16 cellular contexts compared by ENCODE assay signal in the genomic region with DNA sequence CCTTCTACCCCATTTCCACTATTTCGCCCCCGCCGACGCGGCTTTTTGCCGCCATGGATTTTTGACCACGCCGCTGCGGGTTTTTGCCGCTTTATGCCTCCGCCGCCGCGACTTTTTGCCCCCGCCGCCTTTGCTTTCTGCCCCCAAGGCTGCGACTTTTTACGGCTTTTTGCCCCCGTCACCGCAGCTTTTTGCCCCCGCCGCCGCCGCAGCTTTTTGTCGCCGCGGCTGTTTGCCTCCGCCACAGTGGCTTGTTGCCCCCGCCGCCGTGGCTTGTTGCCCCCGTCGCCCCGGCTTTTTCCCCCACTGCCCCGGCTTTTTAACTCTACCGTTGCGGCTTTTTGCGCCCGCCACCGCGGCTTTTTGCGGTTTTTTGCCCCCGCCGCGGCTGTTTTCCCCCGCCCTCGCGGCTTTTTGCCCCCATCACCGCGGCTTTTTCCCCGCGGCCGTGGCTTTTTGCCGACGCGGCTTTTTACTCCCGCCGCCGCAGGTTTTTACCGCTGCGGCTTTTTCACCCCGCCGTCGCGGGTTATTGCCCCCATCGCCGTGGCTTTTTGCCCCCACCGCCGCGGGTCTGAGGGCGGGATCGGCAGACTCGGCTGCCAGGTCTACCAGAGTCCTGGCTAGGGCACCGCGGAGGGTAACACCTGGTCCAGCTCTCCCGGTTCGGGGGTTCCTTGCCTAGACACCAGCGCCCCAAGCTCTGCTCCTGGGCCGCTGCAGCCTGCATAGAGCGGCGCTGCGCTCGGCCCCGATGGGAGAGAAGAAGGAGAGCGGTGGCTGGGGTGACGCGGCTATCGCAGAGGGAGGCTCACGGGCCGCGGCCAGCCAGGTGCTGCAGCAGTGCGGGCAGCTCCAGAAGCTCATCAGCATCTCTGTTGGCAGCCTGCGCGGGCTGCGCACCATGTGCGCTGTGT.
DNase-seq lines count a peak whose midpoint lies in the region; ATAC-seq, FAIRE-seq and TF ChIP-seq lines count a peak whose summit lies in the region.
"Had no signal": no experiment of that assay in that cellular context is flagged by ENCODE, and none has a peak within 500 bp of the region (broad histone marks: within the 10 kb centered on the region; RNA-seq: fewer than 3 reads in every experiment).

No MANE protein-coding gene starts in this region.

- H3K4me3 ChIP-seq in kidney (ENCODE audit: low read length in 2 of 2), result no peak overlapping the region
- no peak overlapping the region for H3K4me3 ChIP-seq in mammary epithelial cell (replicated peaks in 1 of 3; ENCODE audit: insufficient read depth in 1 of 3, low read depth in 2 of 3, low read length in 3 of 3)
- H3K4me3 ChIP-seq: HAP-1, SJCRH30 had no signal

- H3K79me2 ChIP-seq in mammary epithelial cell (ENCODE audit: insufficient read depth, low read length), result no peaks in the 10 kb centered on the region

- intact Hi-C loops in kidney (cut with DNase I) (no loop called here), Calu3 (cut with micrococcal nuclease; ENCODE audit: unreplicated experiment) (no loop called here), mammary epithelial cell (cut with micrococcal nuclease) (no loop called here)

- no peak for FAIRE-seq in kidney (lab: Jason Lieb, UNC)

- ATAC-seq in stimulated activated naive B cell treated with anti-CD40 and anti-IgM and Interleukin-4, amounts not matched to agents 10 μg/mL and 1 μg/mL and 100 μg/mL, for 72 hours (replicated peaks), result no peak

- no peak overlapping the region for H3K9ac ChIP-seq in kidney (ENCODE audit: low read length in 2 of 2)
- H3K9ac ChIP-seq in mammary epithelial cell (ENCODE audit: insufficient read depth, low read length), result no peak overlapping the region

- no peak overlapping the region for H2AFZ ChIP-seq in mammary epithelial cell (ENCODE audit: low read depth, low read length)

- no peaks in the 10 kb centered on the region for H4K20me1 ChIP-seq in mammary epithelial cell (ENCODE audit: insufficient read depth, low read length)

- dilution Hi-C loops in mammary epithelial cell (cut with HindIII; ENCODE audit: low sequenced_read_pairs), result no loop called here

- no peak for TF ChIP-seq CTCF in kidney (IDR thresholded peaks at IDR 0.05; ENCODE audit: borderline replicate concordance, extremely low read depth, insufficient read depth)
- no peak for TF ChIP-seq CTCF in Calu3 (IDR thresholded peaks at IDR 0.05; ENCODE audit: unreplicated experiment)
- TF ChIP-seq CTCF in mammary epithelial cell (conservative IDR thresholded peaks at IDR 0.05 in 1 of 2, IDR thresholded peaks at IDR 0.05 in 1 of 2; ENCODE audit: extremely low read depth in 1 of 2, insufficient read depth in 1 of 2, low read depth in 1 of 2, low read length in 2 of 2), result no peak

- H3K9me3 ChIP-seq in kidney (ENCODE audit: control insufficient read depth in 1 of 2, low read length in 2 of 2) (no peaks in the 10 kb centered on the region), mammary epithelial cell (replicated peaks; ENCODE audit: insufficient read depth, low read length) (peaks cover 11% of the 10 kb centered on the region)
- H3K9me3 ChIP-seq: HAP-1, SJCRH30 had no signal

- H3K4me1 ChIP-seq in kidney (ENCODE audit: control insufficient read depth in 1 of 2, insufficient read depth in 1 of 2, low read depth in 1 of 2, low read length in 2 of 2) (no peaks in the 10 kb centered on the region), mammary epithelial cell (ENCODE audit: insufficient read depth, low read length) (no peaks in the 10 kb centered on the region)
- H3K4me1 ChIP-seq: HAP-1, SJCRH30 had no signal

- H3K36me3 Mint-ChIP-seq in stimulated activated naive B cell treated with anti-CD40 and anti-IgM and Interleukin-4, amounts not matched to agents 10 μg/mL and 1 μg/mL and 100 μg/mL, for 72 hours, result peaks cover 5 to 7% of the 10 kb centered on the region in 2 donors
- H3K36me3 Mint-ChIP-seq in Calu3 (ENCODE audit: insufficient read depth, unreplicated experiment), result peaks cover 6% of the 10 kb centered on the region

- CTCF ChIA-PET in Calu3 (lab: Charles Lee), result no interaction called here
- CTCF ChIA-PET in mammary epithelial cell (lab: Charles Lee; ENCODE audit: low non-redundant PET), result no interaction called here

- no peaks in the 10 kb centered on the region for H3K36me3 ChIP-seq in kidney (ENCODE audit: control insufficient read depth in 1 of 2, insufficient read depth in 2 of 2, low read length in 2 of 2)
- no peaks in the 10 kb centered on the region for H3K36me3 ChIP-seq in mammary epithelial cell (ENCODE audit: insufficient read depth, low read length)
- H3K36me3 ChIP-seq: HAP-1, SJCRH30 had no signal

- peak overlapping the region; percentile 14 for H3K27ac Mint-ChIP-seq in stimulated activated naive B cell treated with anti-CD40 and anti-IgM and Interleukin-4, amounts not matched to agents 10 μg/mL and 1 μg/mL and 100 μg/mL, for 72 hours
- H3K27ac Mint-ChIP-seq in Calu3 (ENCODE audit: unreplicated experiment), result no peak overlapping the region

- H3K4me2 ChIP-seq in mammary epithelial cell (ENCODE audit: insufficient read depth, low read depth, low read length), result no peak overlapping the region

- in situ Hi-C loops in mammary epithelial cell (cut with MboI; ENCODE audit: low sequenced_read_pairs in 2 of 2), result no loop called here

- peaks cover 9% of the 10 kb centered on the region in 2 donors for H3K9me3 Mint-ChIP-seq in stimulated activated naive B cell treated with anti-CD40 and anti-IgM and Interleukin-4, amounts not matched to agents 10 μg/mL and 1 μg/mL and 100 μg/mL, for 72 hours
- H3K9me3 Mint-ChIP-seq in Calu3 (ENCODE audit: low read depth, unreplicated experiment), result peaks cover 9% of the 10 kb centered on the region

- DNase-seq in D341Med (ENCODE audit: low spot score) (peak; percentile 22), NCI-H748 (lab: John Stamatoyannopoulos, UW; ENCODE audit: unreplicated experiment) (peak; percentile 69), kidney (peak; percentile 71), HuH-7.5 (ENCODE audit: low spot score) (no peak), GOT3 (lab: John Stamatoyannopoulos, UW) (no peak), Calu3 (no peak), mammary epithelial cell (no peak)
- no peak for DNase-seq in stimulated activated naive B cell treated with anti-CD40 and anti-IgM and Interleukin-4, amounts not matched to agents 10 μg/mL and 1 μg/mL and 100 μg/mL, for 72 hours
- DNase-seq: EL, NCI-H187, NCI-H446, NCI-H69, SJCRH30 had no signal

- no peaks in the 10 kb centered on the region for H3K4me1 Mint-ChIP-seq in stimulated activated naive B cell treated with anti-CD40 and anti-IgM and Interleukin-4, amounts not matched to agents 10 μg/mL and 1 μg/mL and 100 μg/mL, for 72 hours
- no peaks in the 10 kb centered on the region for H3K4me1 Mint-ChIP-seq in Calu3 (ENCODE audit: low read depth, unreplicated experiment)

- no TSS peak for BruUV-seq in Calu3 (replicated peaks; lab: Mats Ljungman, UMichigan)
- BruUV-seq in mammary epithelial cell (replicated peaks; lab: Mats Ljungman, UMichigan), result no TSS peak

- H3K27ac ChIP-seq in kidney (ENCODE audit: low read depth in 2 of 2, low read length in 2 of 2) (no peak overlapping the region), mammary epithelial cell (ENCODE audit: insufficient read depth, low read depth, low read length) (no peak overlapping the region)
- H3K27ac ChIP-seq: C4-2B, RWPE1, SJCRH30 had no signal

- no peaks in the 10 kb centered on the region for H3K27me3 ChIP-seq in mammary epithelial cell (ENCODE audit: insufficient read depth, low read length)
- H3K27me3 ChIP-seq: SJCRH30 had no signal

- peak overlapping the region in 1 of 2 donors; percentile 58 for H3K4me3 Mint-ChIP-seq in stimulated activated naive B cell treated with anti-CD40 and anti-IgM and Interleukin-4, amounts not matched to agents 10 μg/mL and 1 μg/mL and 100 μg/mL, for 72 hours
- H3K4me3 Mint-ChIP-seq in Calu3 (ENCODE audit: low read depth, unreplicated experiment), result no peak overlapping the region

- peaks cover 5 to 16% of the 10 kb centered on the region in 2 donors for H3K27me3 Mint-ChIP-seq in stimulated activated naive B cell treated with anti-CD40 and anti-IgM and Interleukin-4, amounts not matched to agents 10 μg/mL and 1 μg/mL and 100 μg/mL, for 72 hours
- no peaks in the 10 kb centered on the region for H3K27me3 Mint-ChIP-seq in Calu3 (ENCODE audit: unreplicated experiment)

- WGBS in mammary epithelial cell (ENCODE audit: low coverage, missing lambda C conversion rate), result 60% methylated on average over 14 of the region's 96 CpGs

Comparison
In these comparisons a context has a peak if more than half of its experiments do, and no peak if none do; other contexts are left out.
1. DNase-seq: peak in D341Med (single experiment), NCI-H748 (single experiment) and kidney (single experiment); none in stimulated activated naive B cell treated with anti-CD40 and anti-IgM and Interleukin-4, amounts not matched to agents 10 μg/mL and 1 μg/mL and 100 μg/mL, for 72 hours (single experiment), HuH-7.5 (single experiment), GOT3 (single experiment), Calu3 (single experiment) and mammary epithelial cell (single experiment).